8 cellular contexts compared by ENCODE assay signal in genomic region chr1:184973308-184974085, GRCh38. TPM values are rescaled to one million over a fixed set of nuclear protein-coding genes. Genes with fewer than 3 reads are reported as not detected.
DNase-seq lines count a peak whose midpoint lies in the region; ATAC-seq and TF ChIP-seq lines count a peak whose summit lies in the region.

No MANE protein-coding gene starts in this region.

- H3K9me3 ChIP-seq in body of pancreas, result no peaks in the 10 kb centered on the region

- no peak for TF ChIP-seq CTCF in body of pancreas (IDR thresholded peaks at IDR 0.05)

- ATAC-seq in body of pancreas, result peak; percentile 53

- intact Hi-C loops in body of pancreas (cut with DNase I), result no loop called here

- TF ChIP-seq POLR2A in body of pancreas (IDR thresholded peaks at IDR 0.05), result no peak

- H3K36me3 ChIP-seq in H7 (replicated peaks; ENCODE audit: control insufficient read depth, insufficient read depth, low read length) (no peaks in the 10 kb centered on the region), body of pancreas (replicated peaks in 1 of 2; ENCODE audit: insufficient read depth in 1 of 2, low read depth in 2 of 2) (no peaks in the 10 kb centered on the region)

- H3K4me3 ChIP-seq in GM08714 (ENCODE audit: low read length) (peak overlapping the region; percentile 49), H7 (ENCODE audit: insufficient read depth, low read depth, low read length) (peak overlapping the region; percentile 63), body of pancreas (peak overlapping the region; percentile 63 to 65)

- H3K27me3 ChIP-seq in H7 (ENCODE audit: control insufficient read depth, insufficient read depth, low read length) (peaks cover 38% of the 10 kb centered on the region), body of pancreas (no peaks in the 10 kb centered on the region)

- WGBS in body of pancreas, 2 donors, result 1 to 6% methylated on average over 23 to 42 of the region's 42 CpGs

- DNase-seq in H7 (no peak), LHCN-M2 (ENCODE audit: low read depth) (peak; percentile 17), T-helper 22 cell (ENCODE audit: low read depth) (peak; percentile 66), body of pancreas (peak; percentile 49 to 65 (median 58)), iPS-NIHi11 (ENCODE audit: low spot score) (peak; percentile 73), OCI-M2 (lab: John Stamatoyannopoulos, UW; ENCODE audit: unreplicated experiment) (no peak)
- peak; percentile 41 to 59 for DNase-seq in stimulated activated CD4-positive, alpha-beta T cell treated with anti-CD3 and anti-CD28 coated beads, Interleukin-12 subunit alpha, Interleukin-12 subunit beta, amount 100 ng/mL, for 24 hours (ENCODE audit: low read depth in 2 of 2)

- peaks cover 42% of the 10 kb centered on the region for H3K4me1 ChIP-seq in body of pancreas

- H3K27ac ChIP-seq in body of pancreas, result peak overlapping the region; percentile 82 to 94 (median 92)

RNA-seq across cellular contexts. Expression of gene NIBAN1, which starts 0.8 kb away (rescaled TPM):
- 3.6 and 3.8 TPM in 2 replicates for total RNA-seq in H7 (2014; rRNA removed; shearing (Covaris generic))
- total RNA-seq in LHCN-M2 (2014; rRNA removed) (0.06 TPM in 2 replicates), body of pancreas (10 to 100 TPM; 51.1 to 59.7 TPM)
- 0.02 TPM for polyA plus RNA-seq in LHCN-M2 (2012)

Comparison
In these comparisons a context has a peak if more than half of its experiments do, and no peak if none do; other contexts are left out.
1. DNase-seq: peak in LHCN-M2 (single experiment), T-helper 22 cell (single experiment), body of pancreas (4 of 4), iPS-NIHi11 (single experiment) and stimulated activated CD4-positive, alpha-beta T cell treated with anti-CD3 and anti-CD28 coated beads, Interleukin-12 subunit alpha, Interleukin-12 subunit beta, amount 100 ng/mL, for 24 hours (2 of 2); none in H7 (single experiment) and OCI-M2 (single experiment).
2. RNA of gene NIBAN1, which starts 0.8 kb away (total RNA-seq): 51.1 to 59.7 TPM in body of pancreas; 3.6 to 3.8 TPM in H7 and 0.06 TPM in LHCN-M2; every median in the first group is over 10 times any median in the second.
3. Peak in every context shown above with its lines, with median percentiles within 50 percentile points of each other: H3K4me3 ChIP-seq.